ENCODE assay signal across 1 cellular context in the genomic region with DNA sequence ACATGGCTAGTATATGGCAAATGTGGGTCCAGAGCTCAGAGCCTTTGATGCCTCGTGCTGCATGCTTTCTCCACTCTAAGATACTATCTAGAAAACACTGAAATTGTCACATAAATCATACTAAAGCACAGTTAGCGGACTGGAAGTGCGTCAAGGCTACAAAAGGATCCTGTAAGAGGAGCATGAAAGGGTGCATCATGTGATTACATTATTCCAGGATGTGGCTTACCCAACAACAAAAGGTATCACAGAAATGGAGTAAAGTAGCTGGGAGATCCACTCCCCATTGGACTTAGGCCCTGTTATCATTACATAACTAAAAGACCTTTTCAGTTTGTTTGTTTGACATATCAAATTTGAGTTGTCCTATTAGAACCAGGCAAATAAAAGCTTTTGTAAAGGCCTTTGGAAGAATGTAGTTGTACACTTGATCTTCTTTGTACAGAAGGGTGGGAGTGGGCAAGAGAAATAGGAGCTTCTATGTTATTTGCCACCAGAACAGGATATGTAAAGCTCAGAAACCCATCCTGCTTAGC.
A peak's percentile ranks its signal among the peaks of the same experiment; 100 is the strongest.
TF ChIP-seq lines count a peak whose summit lies in the region.

No MANE protein-coding gene starts in this region.

TF ChIP-seq in HepG2, 621 proteins besides CTCF, POLR2A, EP300 and RAD21 (continued from another document and continues in another):
- TF ChIP-seq ZXDC (CRISPR knock-in tag; IDR thresholded peaks at IDR 0.05) = no peak
- TF ChIP-seq TEAD3 (CRISPR knock-in tag; optimal IDR thresholded peaks at IDR 0.05; ENCODE audit: borderline replicate concordance) = no peak
- no peak for TF ChIP-seq SMAD9 (CRISPR knock-in tag; IDR thresholded peaks at IDR 0.05)
- no peak for TF ChIP-seq MTA1 (CRISPR knock-in tag; IDR thresholded peaks at IDR 0.05; ENCODE audit: borderline replicate concordance)
- TF ChIP-seq MYC (CRISPR knock-in tag; IDR thresholded peaks at IDR 0.05; ENCODE audit: borderline replicate concordance) = no peak
- TF ChIP-seq, protein P1, sequence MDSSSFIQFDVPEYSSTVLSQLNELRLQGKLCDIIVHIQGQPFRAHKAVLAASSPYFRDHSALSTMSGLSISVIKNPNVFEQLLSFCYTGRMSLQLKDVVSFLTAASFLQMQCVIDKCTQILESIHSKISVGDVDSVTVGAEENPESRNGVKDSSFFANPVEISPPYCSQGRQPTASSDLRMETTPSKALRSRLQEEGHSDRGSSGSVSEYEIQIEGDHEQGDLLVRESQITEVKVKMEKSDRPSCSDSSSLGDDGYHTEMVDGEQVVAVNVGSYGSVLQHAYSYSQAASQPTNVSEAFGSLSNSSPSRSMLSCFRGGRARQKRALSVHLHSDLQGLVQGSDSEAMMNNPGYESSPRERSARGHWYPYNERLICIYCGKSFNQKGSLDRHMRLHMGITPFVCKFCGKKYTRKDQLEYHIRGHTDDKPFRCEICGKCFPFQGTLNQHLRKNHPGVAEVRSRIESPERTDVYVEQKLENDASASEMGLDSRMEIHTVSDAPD (CRISPR knock-in tag; IDR thresholded peaks at IDR 0.05) = no peak
- TF ChIP-seq, protein P2, sequence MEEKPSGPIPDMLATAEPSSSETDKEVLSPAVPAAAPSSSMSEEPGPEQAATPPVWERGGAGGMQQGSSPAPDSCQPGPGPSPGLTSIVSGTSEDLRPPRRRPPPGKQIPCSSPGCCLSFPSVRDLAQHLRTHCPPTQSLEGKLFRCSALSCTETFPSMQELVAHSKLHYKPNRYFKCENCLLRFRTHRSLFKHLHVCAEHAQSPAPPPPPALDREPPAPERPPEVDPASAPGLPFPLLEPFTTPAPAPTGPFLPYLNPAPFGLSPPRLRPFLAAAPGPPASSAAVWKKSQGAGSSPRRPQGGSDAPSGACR (CRISPR knock-in tag; IDR thresholded peaks at IDR 0.05) = no peak
- TF ChIP-seq ISL2 (CRISPR knock-in tag; IDR thresholded peaks at IDR 0.05) = peak; percentile 65; the same call in 1 of the 2 replicates
- no peak for TF ChIP-seq FOSL1 (CRISPR knock-in tag; IDR thresholded peaks at IDR 0.05; ENCODE audit: borderline replicate concordance)
- no peak for TF ChIP-seq ATRX (CRISPR knock-in tag; IDR thresholded peaks at IDR 0.05; ENCODE audit: borderline replicate concordance)
- no peak for TF ChIP-seq FOXM1 (CRISPR knock-in tag; IDR thresholded peaks at IDR 0.05)
- TF ChIP-seq NCOR1 (IDR thresholded peaks at IDR 0.05; ENCODE audit: borderline replicate concordance, low read length) = peak; percentile 60; the same call in 1 of the 2 replicates
- no peak for TF ChIP-seq BRCA1 (CRISPR knock-in tag; IDR thresholded peaks at IDR 0.05)
- TF ChIP-seq ZNF605 (CRISPR knock-in tag; IDR thresholded peaks at IDR 0.05) = no peak
- no peak for TF ChIP-seq ZNF883 (CRISPR knock-in tag; IDR thresholded peaks at IDR 0.05; ENCODE audit: not compliant biosample characterization)
- no peak for TF ChIP-seq TRIM22 (IDR thresholded peaks at IDR 0.05)
- no peak for TF ChIP-seq GABPA (IDR thresholded peaks at IDR 0.05; ENCODE audit: low read depth, low read length)
- peak; percentile 61 for TF ChIP-seq GABPA (CRISPR knock-in tag; IDR thresholded peaks at IDR 0.05; ENCODE audit: low read depth)
- 0 out of 2 replicates have a peak, but pooled peaks have one; percentile 26 for TF ChIP-seq RFX5 (IDR thresholded peaks at IDR 0.05; ENCODE audit: low read depth, low read length)
- no peak for TF ChIP-seq CBX5 (CRISPR knock-in tag; IDR thresholded peaks at IDR 0.05; ENCODE audit: borderline replicate concordance)
- peak; percentile 93 for TF ChIP-seq ZNF652 (CRISPR knock-in tag; IDR thresholded peaks at IDR 0.05; ENCODE audit: borderline replicate concordance, low read depth)
- TF ChIP-seq ZBTB26 (CRISPR knock-in tag; IDR thresholded peaks at IDR 0.05; ENCODE audit: borderline replicate concordance) = no peak
- TF ChIP-seq ZFP36L2 (CRISPR knock-in tag; IDR thresholded peaks at IDR 0.05) = no peak
- TF ChIP-seq ZC3H4 (CRISPR knock-in tag; IDR thresholded peaks at IDR 0.05; ENCODE audit: borderline replicate concordance) = no peak
- TF ChIP-seq ZSCAN12 (CRISPR knock-in tag; IDR thresholded peaks at IDR 0.05) = no peak
- no peak for TF ChIP-seq ZNF703 (CRISPR knock-in tag; IDR thresholded peaks at IDR 0.05; ENCODE audit: borderline replicate concordance)
- no peak for TF ChIP-seq HNRNPH1 (optimal IDR thresholded peaks at IDR 0.05; ENCODE audit: low read depth, low read length)
- TF ChIP-seq SRSF9 (IDR thresholded peaks at IDR 0.05; ENCODE audit: borderline replicate concordance, insufficient read depth, low read depth, low read length, poor library complexity, severe bottlenecking) = no peak
- no peak for TF ChIP-seq KLF12 (CRISPR knock-in tag; IDR thresholded peaks at IDR 0.05; ENCODE audit: borderline replicate concordance)
- TF ChIP-seq ATAD3A (CRISPR knock-in tag; IDR thresholded peaks at IDR 0.05) = no peak
- TF ChIP-seq ZNF816 (CRISPR knock-in tag; IDR thresholded peaks at IDR 0.05; ENCODE audit: borderline replicate concordance) = no peak
- TF ChIP-seq PPARG (CRISPR knock-in tag; conservative IDR thresholded peaks at IDR 0.05) = peak; percentile 48; the same call in 1 of the 2 replicates
- TF ChIP-seq KIAA2018 (CRISPR knock-in tag; IDR thresholded peaks at IDR 0.05; ENCODE audit: borderline replicate concordance) = no peak
- TF ChIP-seq TCF7L2 (IDR thresholded peaks at IDR 0.05; ENCODE audit: low read depth, low read length) = no peak
- no peak for TF ChIP-seq CBX1 (IDR thresholded peaks at IDR 0.05; ENCODE audit: low read depth)
- no peak for TF ChIP-seq NFKBIZ (CRISPR knock-in tag; IDR thresholded peaks at IDR 0.05)
- TF ChIP-seq CAMTA2 (CRISPR knock-in tag; IDR thresholded peaks at IDR 0.05; ENCODE audit: borderline replicate concordance) = no peak
- no peak for TF ChIP-seq RBFOX2 (IDR thresholded peaks at IDR 0.05; ENCODE audit: low read depth, low read length)
